ENCODE assay signal across 2 cellular contexts in the genomic region with DNA sequence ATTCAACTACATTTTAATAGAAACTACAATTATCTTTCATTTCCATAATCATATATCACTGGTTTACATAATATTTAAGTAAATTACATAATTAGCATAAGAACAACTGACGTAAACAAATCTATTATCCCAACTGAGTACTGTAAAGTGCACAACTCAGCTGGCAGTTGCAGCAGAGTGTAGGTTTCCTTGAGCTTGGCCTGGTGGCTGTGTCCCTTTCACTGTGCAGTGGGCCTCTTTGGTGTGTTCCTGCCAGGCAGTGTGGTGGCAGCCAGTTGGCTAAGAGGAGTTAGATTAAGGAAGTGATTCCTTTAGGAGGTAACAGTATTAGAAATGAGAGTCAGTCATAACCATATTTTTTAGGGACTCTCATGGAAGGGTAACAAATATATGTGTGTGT.
TF ChIP-seq lines count a peak whose summit lies in the region.

No MANE protein-coding gene starts in this region.

TF ChIP-seq in GM23338, 12 proteins besides CTCF, POLR2A, EP300 and RAD21 (continued from another document):
- TF ChIP-seq, protein P1, sequence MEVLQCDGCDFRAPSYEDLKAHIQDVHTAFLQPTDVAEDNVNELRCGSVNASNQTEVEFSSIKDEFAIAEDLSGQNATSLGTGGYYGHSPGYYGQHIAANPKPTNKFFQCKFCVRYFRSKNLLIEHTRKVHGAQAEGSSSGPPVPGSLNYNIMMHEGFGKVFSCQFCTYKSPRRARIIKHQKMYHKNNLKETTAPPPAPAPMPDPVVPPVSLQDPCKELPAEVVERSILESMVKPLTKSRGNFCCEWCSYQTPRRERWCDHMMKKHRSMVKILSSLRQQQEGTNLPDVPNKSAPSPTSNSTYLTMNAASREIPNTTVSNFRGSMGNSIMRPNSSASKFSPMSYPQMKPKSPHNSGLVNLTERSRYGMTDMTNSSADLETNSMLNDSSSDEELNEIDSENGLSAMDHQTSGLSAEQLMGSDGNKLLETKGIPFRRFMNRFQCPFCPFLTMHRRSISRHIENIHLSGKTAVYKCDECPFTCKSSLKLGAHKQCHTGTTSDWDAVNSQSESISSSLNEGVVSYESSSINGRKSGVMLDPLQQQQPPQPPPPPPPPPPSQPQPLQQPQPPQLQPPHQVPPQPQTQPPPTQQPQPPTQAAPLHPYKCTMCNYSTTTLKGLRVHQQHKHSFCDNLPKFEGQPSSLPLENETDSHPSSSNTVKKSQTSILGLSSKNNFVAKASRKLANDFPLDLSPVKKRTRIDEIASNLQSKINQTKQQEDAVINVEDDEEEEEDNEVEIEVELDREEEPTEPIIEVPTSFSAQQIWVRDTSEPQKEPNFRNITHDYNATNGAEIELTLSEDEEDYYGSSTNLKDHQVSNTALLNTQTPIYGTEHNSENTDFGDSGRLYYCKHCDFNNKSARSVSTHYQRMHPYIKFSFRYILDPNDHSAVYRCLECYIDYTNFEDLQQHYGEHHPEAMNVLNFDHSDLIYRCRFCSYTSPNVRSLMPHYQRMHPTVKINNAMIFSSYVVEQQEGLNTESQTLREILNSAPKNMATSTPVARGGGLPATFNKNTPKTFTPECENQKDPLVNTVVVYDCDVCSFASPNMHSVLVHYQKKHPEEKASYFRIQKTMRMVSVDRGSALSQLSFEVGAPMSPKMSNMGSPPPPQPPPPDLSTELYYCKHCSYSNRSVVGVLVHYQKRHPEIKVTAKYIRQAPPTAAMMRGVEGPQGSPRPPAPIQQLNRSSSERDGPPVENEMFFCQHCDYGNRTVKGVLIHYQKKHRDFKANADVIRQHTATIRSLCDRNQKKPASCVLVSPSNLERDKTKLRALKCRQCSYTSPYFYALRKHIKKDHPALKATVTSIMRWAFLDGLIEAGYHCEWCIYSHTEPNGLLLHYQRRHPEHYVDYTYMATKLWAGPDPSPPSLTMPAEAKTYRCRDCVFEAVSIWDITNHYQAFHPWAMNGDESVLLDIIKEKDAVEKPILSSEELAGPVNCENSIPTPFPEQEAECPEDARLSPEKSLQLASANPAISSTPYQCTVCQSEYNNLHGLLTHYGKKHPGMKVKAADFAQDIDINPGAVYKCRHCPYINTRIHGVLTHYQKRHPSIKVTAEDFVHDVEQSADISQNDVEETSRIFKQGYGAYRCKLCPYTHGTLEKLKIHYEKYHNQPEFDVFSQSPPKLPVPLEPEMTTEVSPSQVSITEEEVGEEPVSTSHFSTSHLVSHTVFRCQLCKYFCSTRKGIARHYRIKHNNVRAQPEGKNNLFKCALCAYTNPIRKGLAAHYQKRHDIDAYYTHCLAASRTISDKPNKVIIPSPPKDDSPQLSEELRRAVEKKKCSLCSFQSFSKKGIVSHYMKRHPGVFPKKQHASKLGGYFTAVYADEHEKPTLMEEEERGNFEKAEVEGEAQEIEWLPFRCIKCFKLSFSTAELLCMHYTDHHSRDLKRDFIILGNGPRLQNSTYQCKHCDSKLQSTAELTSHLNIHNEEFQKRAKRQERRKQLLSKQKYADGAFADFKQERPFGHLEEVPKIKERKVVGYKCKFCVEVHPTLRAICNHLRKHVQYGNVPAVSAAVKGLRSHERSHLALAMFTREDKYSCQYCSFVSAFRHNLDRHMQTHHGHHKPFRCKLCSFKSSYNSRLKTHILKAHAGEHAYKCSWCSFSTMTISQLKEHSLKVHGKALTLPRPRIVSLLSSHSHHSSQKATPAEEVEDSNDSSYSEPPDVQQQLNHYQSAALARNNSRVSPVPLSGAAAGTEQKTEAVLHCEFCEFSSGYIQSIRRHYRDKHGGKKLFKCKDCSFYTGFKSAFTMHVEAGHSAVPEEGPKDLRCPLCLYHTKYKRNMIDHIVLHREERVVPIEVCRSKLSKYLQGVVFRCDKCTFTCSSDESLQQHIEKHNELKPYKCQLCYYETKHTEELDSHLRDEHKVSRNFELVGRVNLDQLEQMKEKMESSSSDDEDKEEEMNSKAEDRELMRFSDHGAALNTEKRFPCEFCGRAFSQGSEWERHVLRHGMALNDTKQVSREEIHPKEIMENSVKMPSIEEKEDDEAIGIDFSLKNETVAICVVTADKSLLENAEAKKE (CRISPR knock-in tag; IDR thresholded peaks at IDR 0.05) = no peak
- no peak for TF ChIP-seq ZNF331 (CRISPR knock-in tag; IDR thresholded peaks at IDR 0.05; ENCODE audit: low read depth)
- TF ChIP-seq, protein P2, sequence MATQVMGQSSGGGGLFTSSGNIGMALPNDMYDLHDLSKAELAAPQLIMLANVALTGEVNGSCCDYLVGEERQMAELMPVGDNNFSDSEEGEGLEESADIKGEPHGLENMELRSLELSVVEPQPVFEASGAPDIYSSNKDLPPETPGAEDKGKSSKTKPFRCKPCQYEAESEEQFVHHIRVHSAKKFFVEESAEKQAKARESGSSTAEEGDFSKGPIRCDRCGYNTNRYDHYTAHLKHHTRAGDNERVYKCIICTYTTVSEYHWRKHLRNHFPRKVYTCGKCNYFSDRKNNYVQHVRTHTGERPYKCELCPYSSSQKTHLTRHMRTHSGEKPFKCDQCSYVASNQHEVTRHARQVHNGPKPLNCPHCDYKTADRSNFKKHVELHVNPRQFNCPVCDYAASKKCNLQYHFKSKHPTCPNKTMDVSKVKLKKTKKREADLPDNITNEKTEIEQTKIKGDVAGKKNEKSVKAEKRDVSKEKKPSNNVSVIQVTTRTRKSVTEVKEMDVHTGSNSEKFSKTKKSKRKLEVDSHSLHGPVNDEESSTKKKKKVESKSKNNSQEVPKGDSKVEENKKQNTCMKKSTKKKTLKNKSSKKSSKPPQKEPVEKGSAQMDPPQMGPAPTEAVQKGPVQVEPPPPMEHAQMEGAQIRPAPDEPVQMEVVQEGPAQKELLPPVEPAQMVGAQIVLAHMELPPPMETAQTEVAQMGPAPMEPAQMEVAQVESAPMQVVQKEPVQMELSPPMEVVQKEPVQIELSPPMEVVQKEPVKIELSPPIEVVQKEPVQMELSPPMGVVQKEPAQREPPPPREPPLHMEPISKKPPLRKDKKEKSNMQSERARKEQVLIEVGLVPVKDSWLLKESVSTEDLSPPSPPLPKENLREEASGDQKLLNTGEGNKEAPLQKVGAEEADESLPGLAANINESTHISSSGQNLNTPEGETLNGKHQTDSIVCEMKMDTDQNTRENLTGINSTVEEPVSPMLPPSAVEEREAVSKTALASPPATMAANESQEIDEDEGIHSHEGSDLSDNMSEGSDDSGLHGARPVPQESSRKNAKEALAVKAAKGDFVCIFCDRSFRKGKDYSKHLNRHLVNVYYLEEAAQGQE (IDR thresholded peaks at IDR 0.05; ENCODE audit: unreplicated experiment) = no peak
TF ChIP-seq in GM23338: peak in this region for 0.

TF ChIP-seq in WTC11, 78 proteins besides CTCF, POLR2A, EP300 and RAD21 (continued from another document):
- TF ChIP-seq MXD4 (CRISPR knock-in tag; IDR thresholded peaks at IDR 0.05; ENCODE audit: borderline replicate concordance) = no peak
- TF ChIP-seq ELF4 (CRISPR knock-in tag; IDR thresholded peaks at IDR 0.05; ENCODE audit: low read depth) = no peak
- TF ChIP-seq, protein P3, sequence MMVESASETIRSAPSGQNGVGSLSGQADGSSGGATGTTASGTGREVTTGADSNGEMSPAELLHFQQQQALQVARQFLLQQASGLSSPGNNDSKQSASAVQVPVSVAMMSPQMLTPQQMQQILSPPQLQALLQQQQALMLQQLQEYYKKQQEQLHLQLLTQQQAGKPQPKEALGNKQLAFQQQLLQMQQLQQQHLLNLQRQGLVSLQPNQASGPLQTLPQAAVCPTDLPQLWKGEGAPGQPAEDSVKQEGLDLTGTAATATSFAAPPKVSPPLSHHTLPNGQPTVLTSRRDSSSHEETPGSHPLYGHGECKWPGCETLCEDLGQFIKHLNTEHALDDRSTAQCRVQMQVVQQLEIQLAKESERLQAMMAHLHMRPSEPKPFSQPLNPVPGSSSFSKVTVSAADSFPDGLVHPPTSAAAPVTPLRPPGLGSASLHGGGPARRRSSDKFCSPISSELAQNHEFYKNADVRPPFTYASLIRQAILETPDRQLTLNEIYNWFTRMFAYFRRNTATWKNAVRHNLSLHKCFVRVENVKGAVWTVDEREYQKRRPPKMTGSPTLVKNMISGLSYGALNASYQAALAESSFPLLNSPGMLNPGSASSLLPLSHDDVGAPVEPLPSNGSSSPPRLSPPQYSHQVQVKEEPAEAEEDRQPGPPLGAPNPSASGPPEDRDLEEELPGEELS (CRISPR knock-in tag; IDR thresholded peaks at IDR 0.05) = no peak
- TF ChIP-seq ZNF263 (CRISPR knock-in tag; IDR thresholded peaks at IDR 0.05; ENCODE audit: low read depth) = no peak
- TF ChIP-seq RELA (CRISPR knock-in tag; IDR thresholded peaks at IDR 0.05; ENCODE audit: borderline replicate concordance) = no peak
- TF ChIP-seq ZNF671 (CRISPR knock-in tag; IDR thresholded peaks at IDR 0.05) = no peak
- TF ChIP-seq ZNF219 (CRISPR knock-in tag; IDR thresholded peaks at IDR 0.05; ENCODE audit: borderline replicate concordance) = no peak
- no peak for TF ChIP-seq ZBTB21 (CRISPR knock-in tag; IDR thresholded peaks at IDR 0.05; ENCODE audit: borderline replicate concordance)
